ENCODE assay signal across 8 cellular contexts in genomic region chr11:66855574-66856495, GRCh38. TPM values are rescaled to one million over a fixed set of nuclear protein-coding genes. Genes with fewer than 3 reads are reported as not detected.
DNase-seq lines count a peak whose midpoint lies in the region; ATAC-seq lines count a peak whose summit lies in the region.

No MANE protein-coding gene starts in this region.

- peaks cover 7% of the 10 kb centered on the region for H3K4me1 ChIP-seq in muscle layer of colon (ENCODE audit: insufficient read depth, low read length)

- ATAC-seq in GM19463 (IDR thresholded peaks at IDR 0.05; ENCODE audit: unreplicated experiment), result peak; percentile 80
- ATAC-seq in activated T-cell treated with anti-CD3 and anti-CD28 coated beads, Interleukin-2, amount 50 U/mL, for 4 hours, result peak; percentile 82 to 83
- peak; percentile 78 for ATAC-seq in esophagus mucosa

- no peaks in the 10 kb centered on the region for H3K9me3 ChIP-seq in muscle layer of colon (ENCODE audit: low read length)

- H3K4me3 Mint-ChIP-seq in activated T-cell treated with anti-CD3 and anti-CD28 coated beads, Interleukin-2, amount 50 U/mL, for 4 hours, result peak overlapping the region; percentile 88

- peak overlapping the region; percentile 87 for H3K9ac ChIP-seq in muscle layer of colon (ENCODE audit: low read length)

- H3K27me3 ChIP-seq in muscle layer of colon (ENCODE audit: control insufficient read depth in 1 of 2, insufficient read depth in 2 of 2, low read length in 2 of 2), result no peaks in the 10 kb centered on the region

- H3K36me3 Mint-ChIP-seq in activated T-cell treated with anti-CD3 and anti-CD28 coated beads, Interleukin-2, amount 50 U/mL, for 4 hours (ENCODE audit: insufficient read depth), result no peaks in the 10 kb centered on the region

- H3K9me3 Mint-ChIP-seq in activated T-cell treated with anti-CD3 and anti-CD28 coated beads, Interleukin-2, amount 50 U/mL, for 4 hours, result no peaks in the 10 kb centered on the region

- peak; percentile 89 for DNase-seq in CMK (ENCODE audit: low read depth)
- peak; percentile 61 for DNase-seq in HS-5 (ENCODE audit: low read depth)
- DNase-seq in NOMO-1 (lab: John Stamatoyannopoulos, UW; ENCODE audit: unreplicated experiment in 2 of 2), result peak; percentile 88 to 93
- DNase-seq in activated T-cell treated with anti-CD3 and anti-CD28 coated beads, Interleukin-2, amount 50 U/mL, for 4 hours, result peak; percentile 52
- peak; percentile 81 to 84 for DNase-seq in stimulated activated CD8-positive, alpha-beta memory T cell treated with anti-CD3 and anti-CD28 coated beads, Interleukin-7, amount 100 ng/mL, for 48 hours (ENCODE audit: extremely low read depth in 1 of 2, low read depth in 1 of 2)

- H3K27me3 Mint-ChIP-seq in activated T-cell treated with anti-CD3 and anti-CD28 coated beads, Interleukin-2, amount 50 U/mL, for 4 hours (ENCODE audit: low read depth), result no peaks in the 10 kb centered on the region

- H3K4me1 Mint-ChIP-seq in activated T-cell treated with anti-CD3 and anti-CD28 coated beads, Interleukin-2, amount 50 U/mL, for 4 hours (ENCODE audit: low read depth), result peaks cover 8% of the 10 kb centered on the region

- no peaks in the 10 kb centered on the region for H3K36me3 ChIP-seq in muscle layer of colon (ENCODE audit: insufficient read depth, low read length)

- peak overlapping the region; percentile 89 for H3K27ac ChIP-seq in muscle layer of colon (ENCODE audit: low read depth, low read length)

- H3K4me3 ChIP-seq in muscle layer of colon (ENCODE audit: low read depth in 1 of 2, low read length in 2 of 2), result peak overlapping the region; percentile 50 to 82

RNA-seq across cellular contexts. Expression of gene LRFN4, which starts 1.0 kb away (rescaled TPM):
- total RNA-seq in activated T-cell treated with anti-CD3 and anti-CD28 coated beads, Interleukin-2, amount 50 U/mL, for 4 hours, result 10 to 100 TPM; 26.7 to 39.9 (median 28.8) TPM
- total RNA-seq in esophagus mucosa, result 8.6 TPM

RNA-seq across cellular contexts. Expression of gene RCE1, which starts 12.6 kb away (rescaled TPM):
- 10 to 100 TPM; 42.7 to 45.0 (median 43.5) TPM for total RNA-seq in activated T-cell treated with anti-CD3 and anti-CD28 coated beads, Interleukin-2, amount 50 U/mL, for 4 hours
- 14.5 TPM for total RNA-seq in esophagus mucosa

Comparison
In these comparisons a context has a peak if more than half of its experiments do, and no peak if none do; other contexts are left out.
1. Peak in every context shown above with its lines: DNase-seq, ATAC-seq, H3K4me3 ChIP-seq and H3K27ac ChIP-seq.